ENCODE assay signal across 17 cellular contexts in the genomic region with DNA sequence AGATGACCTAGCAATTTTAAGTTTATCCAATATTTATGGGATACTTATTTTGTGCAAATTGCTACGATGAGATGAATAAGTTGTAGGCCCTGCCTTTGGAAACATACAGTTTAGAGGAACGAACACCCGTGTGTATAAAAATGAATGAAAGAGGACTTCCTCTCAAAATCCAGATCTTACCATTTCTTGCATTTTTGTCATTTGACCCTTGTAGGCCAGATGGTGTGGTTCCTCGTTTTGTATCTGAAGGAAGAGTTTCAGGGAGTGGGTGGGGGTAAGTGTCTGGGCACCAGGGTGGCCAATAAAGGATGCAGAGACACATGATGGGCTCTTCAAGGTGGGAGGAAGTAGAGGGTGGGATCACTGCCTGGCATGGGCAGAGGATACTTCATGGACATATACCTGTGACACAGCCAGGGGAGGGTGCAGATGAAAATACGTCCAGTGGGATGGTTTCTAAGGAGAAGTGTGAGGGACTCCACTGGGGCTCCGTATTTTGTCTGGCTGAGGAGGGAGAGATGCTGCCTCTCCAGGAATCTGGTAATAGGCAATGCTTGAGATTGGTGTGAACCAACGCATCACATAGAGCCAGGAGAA. TPM values are rescaled to one million over a fixed set of nuclear protein-coding genes. Genes with fewer than 3 reads are reported as not detected.
DNase-seq lines count a peak whose midpoint lies in the region; ATAC-seq and TF ChIP-seq lines count a peak whose summit lies in the region.
"Had no signal": no experiment of that assay in that cellular context is flagged by ENCODE, and none has a peak within 500 bp of the region (broad histone marks: within the 10 kb centered on the region; RNA-seq: fewer than 3 reads in every experiment).

No MANE protein-coding gene starts in this region.

- no peaks in the 10 kb centered on the region for H3K9me3 Mint-ChIP-seq in central memory CD8-positive, alpha-beta T cell
- no peaks in the 10 kb centered on the region for H3K9me3 Mint-ChIP-seq in activated T-cell treated with anti-CD3 and anti-CD28 coated beads, Interleukin-2, amount 50 U/mL, for 72 hours
- H3K9me3 Mint-ChIP-seq: activated T-cell treated with anti-CD3 and anti-CD28 coated beads, Interleukin-2, amount 50 U/mL, for 24 hours had no signal

- H3K27me3 ChIP-seq in neutrophil: no peaks in the 10 kb centered on the region

- DNase-seq in CD1c-positive myeloid dendritic cell (ENCODE audit: extremely low spot score) (peak; percentile 78), Kasumi-1 (lab: John Stamatoyannopoulos, UW) (peak; percentile 24 to 32), NCI-H69 (lab: John Stamatoyannopoulos, UW) (no peak)
- DNase-seq in central memory CD8-positive, alpha-beta T cell (ENCODE audit: low spot score in 2 of 2): no peak
- no peak for DNase-seq in activated T-cell treated with anti-CD3 and anti-CD28 coated beads, Interleukin-2, amount 50 U/mL, for 72 hours
- DNase-seq: activated CD4-positive, CD25-positive, alpha-beta regulatory T cell; activated T-cell treated with anti-CD3 and anti-CD28 coated beads, Interleukin-2, amount 50 U/mL, for 24 hours; hypothalamus; mesendoderm; NCI-H1092; NCI-H446 treated with DMSO at 0.1 percent for 48 hours; SHP77; stimulated activated CD4-positive, alpha-beta T cell treated with anti-CD3 and anti-CD28 coated beads, Interleukin-4, amount 100 ng/mL, for 4 hours had no signal

- TF ChIP-seq CTCF in neutrophil (IDR thresholded peaks at IDR 0.05): no peak

- peaks cover 2% of the 10 kb centered on the region for H3K36me3 ChIP-seq in neutrophil

- peaks cover 32% of the 10 kb centered on the region for H3K36me3 Mint-ChIP-seq in central memory CD8-positive, alpha-beta T cell (ENCODE audit: insufficient read depth)
- H3K36me3 Mint-ChIP-seq in activated T-cell treated with anti-CD3 and anti-CD28 coated beads, Interleukin-2, amount 50 U/mL, for 72 hours (ENCODE audit: insufficient read depth in 2 of 2): peaks cover 2 to 18% of the 10 kb centered on the region in 2 donors

- peaks cover 84% of the 10 kb centered on the region for H3K4me1 Mint-ChIP-seq in central memory CD8-positive, alpha-beta T cell
- peaks cover 82% of the 10 kb centered on the region for H3K4me1 Mint-ChIP-seq in activated T-cell treated with anti-CD3 and anti-CD28 coated beads, Interleukin-2, amount 50 U/mL, for 72 hours (ENCODE audit: low read depth)

- H3K4me1 ChIP-seq in neutrophil (ENCODE audit: control insufficient read depth in 1 of 2, insufficient read depth in 1 of 2, low read depth in 1 of 2, low read length in 1 of 2): peaks cover 85 to 92% of the 10 kb centered on the region in 2 experiments

- H3K27me3 Mint-ChIP-seq in central memory CD8-positive, alpha-beta T cell: no peaks in the 10 kb centered on the region
- no peaks in the 10 kb centered on the region for H3K27me3 Mint-ChIP-seq in activated T-cell treated with anti-CD3 and anti-CD28 coated beads, Interleukin-2, amount 50 U/mL, for 72 hours (ENCODE audit: low read depth)
- H3K27me3 Mint-ChIP-seq: activated T-cell treated with anti-CD3 and anti-CD28 coated beads, Interleukin-2, amount 50 U/mL, for 24 hours; progenitor cell of endocrine pancreas had no signal

- H3K4me3 ChIP-seq in neutrophil (ENCODE audit: low read depth in 1 of 2, low read length in 1 of 2): peak overlapping the region; percentile 37 to 54

- H3K4me3 Mint-ChIP-seq in central memory CD8-positive, alpha-beta T cell: no peak overlapping the region
- H3K4me3 Mint-ChIP-seq in activated T-cell treated with anti-CD3 and anti-CD28 coated beads, Interleukin-2, amount 50 U/mL, for 72 hours: no peak overlapping the region
- H3K4me3 Mint-ChIP-seq: activated T-cell treated with anti-CD3 and anti-CD28 coated beads, Interleukin-2, amount 50 U/mL, for 24 hours had no signal

- H3K9me3 ChIP-seq in neutrophil: no peaks in the 10 kb centered on the region

- H3K27ac Mint-ChIP-seq in central memory CD8-positive, alpha-beta T cell (ENCODE audit: low read depth): peak overlapping the region; percentile 61
- no peak overlapping the region for H3K27ac Mint-ChIP-seq in activated T-cell treated with anti-CD3 and anti-CD28 coated beads, Interleukin-2, amount 50 U/mL, for 72 hours
- H3K27ac Mint-ChIP-seq: progenitor cell of endocrine pancreas had no signal

- no peak for ATAC-seq in central memory CD8-positive, alpha-beta T cell (replicated peaks; ENCODE audit: extremely low read depth, poor library complexity, severe bottlenecking)
- ATAC-seq in HG02981 (IDR thresholded peaks at IDR 0.05; ENCODE audit: unreplicated experiment): no peak
- no peak for ATAC-seq in HG03469 (IDR thresholded peaks at IDR 0.05; ENCODE audit: unreplicated experiment)
- ATAC-seq in activated T-cell treated with anti-CD3 and anti-CD28 coated beads, Interleukin-2, amount 50 U/mL, for 72 hours (replicated peaks in 1 of 2): no peak

- peak overlapping the region; percentile 81 for H3K27ac ChIP-seq in neutrophil

RNA-seq across cellular contexts. Expression of gene MAPKAPK2, which starts 14.4 kb away (rescaled TPM):
- total RNA-seq in activated T-cell treated with anti-CD3 and anti-CD28 coated beads, Interleukin-2, amount 50 U/mL, for 72 hours: 100 to 1,000 TPM; 101 to 102 TPM

Comparison
In these comparisons a context has a peak if more than half of its experiments do, and no peak if none do; other contexts are left out.
1. DNase-seq: peak in CD1c-positive myeloid dendritic cell (single experiment) and Kasumi-1 (2 of 2); none in central memory CD8-positive, alpha-beta T cell (0 of 2), NCI-H69 (single experiment) and activated T-cell treated with anti-CD3 and anti-CD28 coated beads, Interleukin-2, amount 50 U/mL, for 72 hours (0 of 2).